Comparison of ENCODE assay signal across 8 cellular contexts in genomic region chr16:2881783-2882459, GRCh38. TPM values are rescaled to one million over a fixed set of nuclear protein-coding genes. Genes with fewer than 3 reads are reported as not detected.
A peak's percentile ranks its signal among the peaks of the same experiment; 100 is the strongest.
DNase-seq lines count a peak whose midpoint lies in the region; ATAC-seq and TF ChIP-seq lines count a peak whose summit lies in the region.
"Not testable (repeated sequence)": the region's sequence is repeated elsewhere in the genome, so short reads cannot be mapped to it uniquely, and the experiment has no call there.

No MANE protein-coding gene starts in this region.

- peaks cover 13% of the 10 kb centered on the region for H3K4me1 Mint-ChIP-seq in central memory CD8-positive, alpha-beta T cell

- not testable (repeated sequence) for H3K9me3 Mint-ChIP-seq in central memory CD8-positive, alpha-beta T cell

- peak; percentile 34 for DNase-seq in GM03348 (ENCODE audit: low spot score)
- DNase-seq in NCI-H2171 (lab: John Stamatoyannopoulos, UW), result peak; percentile 28
- peak; percentile 43 for DNase-seq in WERI-Rb-1
- DNase-seq in central memory CD8-positive, alpha-beta T cell (ENCODE audit: low spot score in 2 of 2); iPS DF 6.9 (ENCODE audit: low read depth, low spot score): not testable (repeated sequence)
- DNase-seq in osteoblast (ENCODE audit: insufficient read length, low spot score, missing footprints), result peak; percentile 58
- DNase-seq in tibial artery, result peak; percentile 36 to 79

- intact Hi-C loops in tibial artery (cut with DNase I; ENCODE audit: low total_unique reads), result loop anchor here (1.0 kb wide), 1 partner anchor 23 kb away; no protein-coding TSS in a partner anchor

- H3K4me1 ChIP-seq in iPS DF 6.9 (ENCODE audit: control insufficient read depth, insufficient read depth, low read length); osteoblast (ENCODE audit: insufficient read depth, low read length): not testable (repeated sequence)
- H3K4me1 ChIP-seq in tibial artery, result peaks cover 0 to 17% (median 9%) of the 10 kb centered on the region in 4 donors

- peak overlapping the region; percentile 94 for H2AFZ ChIP-seq in osteoblast (ENCODE audit: low read length)

- H3K27me3 Mint-ChIP-seq in central memory CD8-positive, alpha-beta T cell, result not testable (repeated sequence)

- not testable (repeated sequence) for TF ChIP-seq CTCF in WERI-Rb-1 (IDR thresholded peaks at IDR 0.05; ENCODE audit: low read depth, low read length); osteoblast (IDR thresholded peaks at IDR 0.05; ENCODE audit: extremely low read depth, low read depth, low read length); tibial artery (IDR thresholded peaks at IDR 0.05)

- peak overlapping the region; percentile 93 for H3K27ac Mint-ChIP-seq in central memory CD8-positive, alpha-beta T cell (ENCODE audit: low read depth)

- peak overlapping the region; percentile 85 for H3K4me3 ChIP-seq in WERI-Rb-1 (ENCODE audit: low read depth, low read length)
- H3K4me3 ChIP-seq in iPS DF 6.9 (ENCODE audit: low read length), result peak overlapping the region; percentile 87; the same call in 1 of the 2 replicates
- H3K4me3 ChIP-seq in osteoblast (ENCODE audit: insufficient read depth, low read length), result peak overlapping the region; percentile 96
- H3K4me3 ChIP-seq in tibial artery, result peak overlapping the region; percentile 86 to 87

- H3K27ac ChIP-seq in WERI-Rb-1 (peak overlapping the region; percentile 42; the same call in 1 of the 2 replicates), osteoblast (ENCODE audit: low read depth, low read length) (peak overlapping the region; percentile 84), tibial artery (peak overlapping the region; percentile 93 to 96)
- H3K27ac ChIP-seq in iPS DF 6.9 (ENCODE audit: low read length), result not testable (repeated sequence)

- not testable (repeated sequence) for H3K36me3 ChIP-seq in WERI-Rb-1; iPS DF 6.9 (ENCODE audit: control insufficient read depth, insufficient read depth, low read length); osteoblast (ENCODE audit: insufficient read depth, low read length); tibial artery

- no CpG with 5 or more reads among the region's 41 CpGs for WGBS in iPS DF 6.9 (ENCODE audit: insufficient coverage, insufficient read length)

- H3K9me3 ChIP-seq in WERI-Rb-1 (ENCODE audit: severe bottlenecking); iPS DF 6.9 (ENCODE audit: control insufficient read depth, insufficient read depth, low read length); osteoblast (ENCODE audit: low read depth, low read length); tibial artery: not testable (repeated sequence)

- not testable (repeated sequence) for H3K27me3 ChIP-seq in WERI-Rb-1 (ENCODE audit: insufficient read depth, low read depth, severe bottlenecking); iPS DF 6.9 (ENCODE audit: control insufficient read depth, insufficient read depth, low read length); osteoblast (ENCODE audit: insufficient read depth, low read length); tibial artery

- H4K20me1 ChIP-seq in osteoblast (ENCODE audit: insufficient read depth, low read length), result not testable (repeated sequence)

- H3K36me3 Mint-ChIP-seq in central memory CD8-positive, alpha-beta T cell (ENCODE audit: insufficient read depth), result not testable (repeated sequence)

- peak; percentile 1 for ATAC-seq in HG02798 (IDR thresholded peaks at IDR 0.05; ENCODE audit: poor library complexity, unreplicated experiment)
- not testable (repeated sequence) for ATAC-seq in central memory CD8-positive, alpha-beta T cell (replicated peaks; ENCODE audit: extremely low read depth, poor library complexity, severe bottlenecking)

- peak overlapping the region; percentile 90 for H3K4me3 Mint-ChIP-seq in central memory CD8-positive, alpha-beta T cell

- H3K4me2 ChIP-seq in osteoblast (ENCODE audit: insufficient read depth, low read length), result peak overlapping the region; percentile 97

- H3K79me2 ChIP-seq in osteoblast (ENCODE audit: insufficient read depth, low read length), result peaks cover 19% of the 10 kb centered on the region

RNA-seq across cellular contexts. Expression of gene FLYWCH2, which starts 1.1 kb away (rescaled TPM):
- total RNA-seq in osteoblast, result 38.7 and 43.6 TPM in 2 replicates

RNA-seq across cellular contexts. Expression of gene PRSS22, which starts 24.0 kb away (rescaled TPM):
- not detected in 2 replicates for total RNA-seq in osteoblast

RNA-seq across cellular contexts. Expression of gene FLYWCH1, which starts 29.8 kb away (rescaled TPM):
- 48.3 and 56.5 TPM in 2 replicates for total RNA-seq in osteoblast

RNA-seq across cellular contexts. Expression of gene ZG16B, which starts 51.8 kb away (rescaled TPM):
- 0.88 and 1.4 TPM in 2 replicates for total RNA-seq in osteoblast
